ENCODE assay signal across 28 cellular contexts in the genomic region with DNA sequence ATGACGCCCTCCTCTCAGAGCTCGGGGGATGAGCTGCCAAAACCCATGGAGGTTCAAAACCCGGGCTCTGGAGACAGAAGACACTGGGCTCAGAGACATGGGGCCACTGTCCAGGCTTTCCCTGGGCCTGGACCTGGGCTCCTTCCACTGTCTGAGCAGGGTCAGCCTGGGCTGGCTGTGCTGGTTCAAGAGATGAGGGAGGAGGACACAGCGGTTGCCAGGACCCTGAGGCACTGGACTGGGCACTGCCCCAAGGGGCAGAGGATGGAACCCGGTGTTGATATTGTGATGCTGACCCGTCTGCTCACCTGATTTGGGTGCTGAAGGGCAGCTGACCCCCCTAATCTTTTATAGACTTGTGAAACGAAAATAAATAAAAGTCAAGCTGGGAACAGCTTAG. TPM values are rescaled to one million over a fixed set of nuclear protein-coding genes. Genes with fewer than 3 reads are reported as not detected.
"Had no signal": no experiment of that assay in that cellular context is flagged by ENCODE, and none has a peak within 500 bp of the region (broad histone marks: within the 10 kb centered on the region; RNA-seq: fewer than 3 reads in every experiment).

No MANE protein-coding gene starts in this region.

- H3K9me3 ChIP-seq: pancreas, prostate gland, sigmoid colon, spleen, tibial nerve, uterus had no signal

- ATAC-seq: left lobe of liver; natural killer cell; pancreas; right cardiac atrium; stimulated activated effector memory CD8-positive, alpha-beta T cell treated with anti-CD3 and anti-CD28 coated beads, Interleukin-12 subunit alpha, Interleukin-12 subunit beta, amount 100 ng/mL, for 72 hours; stimulated activated naive CD8-positive, alpha-beta T cell treated with anti-CD3 and anti-CD28 coated beads, Interleukin-15, amount 100 ng/mL, for 72 hours had no signal

- H3K4me1 Mint-ChIP-seq: immature natural killer cell; mesothelial cell of epicardium; natural killer cell; neural progenitor cell; stimulated activated naive CD8-positive, alpha-beta T cell treated with anti-CD3 and anti-CD28 coated beads, Interleukin-15, amount 100 ng/mL, for 72 hours had no signal

- H3K4me2 ChIP-seq: neural progenitor cell had no signal

- H3K27me3 ChIP-seq: neural progenitor cell, pancreas, sigmoid colon, spleen, tibial nerve, uterus had no signal

- H3K9ac ChIP-seq: neural progenitor cell had no signal

- H3K27ac ChIP-seq: neural progenitor cell, pancreas, prostate gland, sigmoid colon, spleen, tibial nerve, uterus had no signal

- H3K4me1 ChIP-seq: neural progenitor cell, prostate gland, uterus had no signal

- H3K36me3 ChIP-seq: neural progenitor cell, uterus had no signal

- H3K27me3 Mint-ChIP-seq: naive B cell; stimulated activated naive CD8-positive, alpha-beta T cell treated with anti-CD3 and anti-CD28 coated beads, Interleukin-15, amount 100 ng/mL, for 72 hours had no signal

- H3K9me3 Mint-ChIP-seq: immature natural killer cell; mesothelial cell of epicardium; naive B cell; natural killer cell; nephron progenitor cell; neural progenitor cell; stimulated activated effector memory CD8-positive, alpha-beta T cell treated with anti-CD3 and anti-CD28 coated beads, Interleukin-12 subunit alpha, Interleukin-12 subunit beta, amount 100 ng/mL, for 72 hours; stimulated activated naive CD8-positive, alpha-beta T cell treated with anti-CD3 and anti-CD28 coated beads, Interleukin-15, amount 100 ng/mL, for 72 hours; type B pancreatic cell had no signal

- DNase-seq: head of caudate nucleus; hypothalamus; immature natural killer cell; kidney; mesendoderm; naive B cell; natural killer cell; nephron progenitor cell; pancreas; retina; sigmoid colon; small intestine; spleen; stimulated activated CD4-positive, alpha-beta T cell treated with anti-CD3 and anti-CD28 coated beads, Interleukin-4, amount 100 ng/mL, for 24 hours; stimulated activated naive CD4-positive, alpha-beta T cell treated with Interleukin-2 at 50 U/mL for 16 hours; stimulated activated naive CD8-positive, alpha-beta T cell treated with anti-CD3 and anti-CD28 coated beads, Interleukin-15, amount 100 ng/mL, for 72 hours; substantia nigra; uterus had no signal

- H3K27ac Mint-ChIP-seq: mesothelial cell of epicardium; natural killer cell; nephron progenitor cell; neural progenitor cell; stimulated activated effector memory CD8-positive, alpha-beta T cell treated with anti-CD3 and anti-CD28 coated beads, Interleukin-12 subunit alpha, Interleukin-12 subunit beta, amount 100 ng/mL, for 72 hours; stimulated activated naive CD8-positive, alpha-beta T cell treated with anti-CD3 and anti-CD28 coated beads, Interleukin-15, amount 100 ng/mL, for 72 hours; type B pancreatic cell had no signal

- FAIRE-seq: islet of Langerhans, kidney, pancreas, small intestine had no signal

- H3K4me3 Mint-ChIP-seq: immature natural killer cell; mesothelial cell of epicardium; naive B cell; natural killer cell; nephron progenitor cell; neural progenitor cell; stimulated activated effector memory CD8-positive, alpha-beta T cell treated with anti-CD3 and anti-CD28 coated beads, Interleukin-12 subunit alpha, Interleukin-12 subunit beta, amount 100 ng/mL, for 72 hours; stimulated activated naive CD8-positive, alpha-beta T cell treated with anti-CD3 and anti-CD28 coated beads, Interleukin-15, amount 100 ng/mL, for 72 hours; type B pancreatic cell had no signal

- H3K36me3 Mint-ChIP-seq: natural killer cell had no signal

- H3K4me3 ChIP-seq: lung, neural progenitor cell, pancreas, prostate gland, sigmoid colon, spleen, tibial nerve, uterus had no signal

- H2AFZ ChIP-seq: neural progenitor cell had no signal

RNA-seq across cellular contexts. Expression of gene SIGLEC11, which starts 14.1 kb away (rescaled TPM):
- polyA plus RNA-seq: immature natural killer cell had no signal
